Comparison of ENCODE assay signal across 16 cellular contexts in the genomic region with DNA sequence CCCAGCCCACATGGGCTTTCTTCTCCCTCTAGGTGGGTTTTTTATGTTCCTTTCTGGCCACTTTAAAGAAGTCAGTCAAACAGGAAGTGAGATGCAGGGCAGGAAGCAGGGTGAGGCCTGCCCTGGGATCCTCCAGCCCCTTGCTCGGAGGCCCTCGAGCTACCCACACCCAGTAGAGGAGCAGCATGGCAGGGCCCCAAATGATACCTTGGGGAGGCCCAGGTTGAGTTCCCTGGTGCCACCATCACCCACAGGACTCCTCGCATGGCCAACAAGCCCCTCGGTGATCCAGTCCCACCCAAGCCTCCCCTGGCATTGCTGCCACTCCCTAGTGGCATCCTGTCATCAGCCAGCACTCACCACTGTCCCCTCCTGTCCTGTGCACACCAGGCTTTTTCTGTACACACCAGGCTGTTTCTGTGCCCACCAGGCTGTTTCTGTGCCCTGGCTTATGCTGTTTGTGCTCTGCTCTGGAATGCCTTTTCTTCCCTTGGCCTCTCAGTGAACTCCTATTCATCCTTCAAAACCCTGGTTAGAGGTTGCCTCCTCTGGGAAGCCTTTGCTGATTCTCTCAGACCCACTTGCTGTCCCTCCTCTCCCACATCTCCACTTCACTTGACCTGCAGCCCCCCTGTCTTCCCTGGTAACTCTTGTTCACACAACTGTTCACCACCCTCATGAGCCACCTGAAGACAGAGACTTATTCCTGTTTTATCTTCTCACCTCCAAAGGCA. TPM values are rescaled to one million over a fixed set of nuclear protein-coding genes. Genes with fewer than 3 reads are reported as not detected.
A peak's percentile ranks its signal among the peaks of the same experiment; 100 is the strongest.
DNase-seq lines count a peak whose midpoint lies in the region; ATAC-seq and TF ChIP-seq lines count a peak whose summit lies in the region.
"Had no signal": no experiment of that assay in that cellular context is flagged by ENCODE, and none has a peak within 500 bp of the region (broad histone marks: within the 10 kb centered on the region; RNA-seq: fewer than 3 reads in every experiment).

No MANE protein-coding gene starts in this region.

- H3K36me3 ChIP-seq in mucosa of descending colon (ENCODE audit: low read depth): no peaks in the 10 kb centered on the region
- H3K36me3 ChIP-seq: HAP-1, MG63, pancreas had no signal

- CTCF ChIA-PET in activated naive CD4-positive, alpha-beta T cell treated with anti-CD3 and anti-CD28 coated beads, Interleukin-2, amount 10 ng/mL, durations not matched to agents 7 days and 5 days (lab: Charles Lee): interaction anchor here (4.1 kb wide), 1 partner anchor 28 kb away, joined by 12 read pairs; no protein-coding TSS in a partner anchor

- intact Hi-C loops in mucosa of descending colon (cut with DNase I, micrococcal nuclease): no loop called here

- H3K27me3 Mint-ChIP-seq in activated naive CD4-positive, alpha-beta T cell treated with anti-CD3 and anti-CD28 coated beads, Interleukin-2, amount 10 ng/mL, durations not matched to agents 7 days and 5 days: peaks cover 32% of the 10 kb centered on the region
- peaks cover 3% of the 10 kb centered on the region for H3K27me3 Mint-ChIP-seq in activated naive CD8-positive, alpha-beta T cell treated with anti-CD3 and anti-CD28 coated beads, Interleukin-2, amount 10 ng/mL, durations not matched to agents 7 days and 5 days
- H3K27me3 Mint-ChIP-seq in stimulated activated naive CD8-positive, alpha-beta T cell treated with anti-CD3 and anti-CD28 coated beads, Interleukin-15, amount 100 ng/mL, for 72 hours: no peaks in the 10 kb centered on the region

- TF ChIP-seq CTCF in NB4 (IDR thresholded peaks at IDR 0.05; ENCODE audit: low read depth, low read length) (no peak), mucosa of descending colon (IDR thresholded peaks at IDR 0.05) (no peak)

- DNase-seq in activated naive CD4-positive, alpha-beta T cell treated with anti-CD3 and anti-CD28 coated beads, Interleukin-2, amount 10 ng/mL, durations not matched to agents 7 days and 5 days: peak; percentile 44
- no peak for DNase-seq in activated naive CD4-positive, alpha-beta T cell treated with anti-CD3 and anti-CD28 coated beads, Interleukin-2, amount 50 U/mL, for 16 hours
- DNase-seq in NB4 (ENCODE audit: low read depth): peak; percentile 49
- peak; percentile 58 for DNase-seq in activated naive CD8-positive, alpha-beta T cell treated with anti-CD3 and anti-CD28 coated beads, Interleukin-2, amount 10 ng/mL, durations not matched to agents 7 days and 5 days
- peak in 1 of 2 donors; percentile 29 for DNase-seq in stimulated activated naive CD8-positive, alpha-beta T cell treated with anti-CD3 and anti-CD28 coated beads, Interleukin-15, amount 100 ng/mL, for 72 hours
- DNase-seq in mucosa of descending colon: no peak
- DNase-seq in NCI-H146 treated with DMSO at 0.1 percent for 48 hours (lab: John Stamatoyannopoulos, UW; ENCODE audit: unreplicated experiment): no peak
- DNase-seq in ACHN: no peak
- DNase-seq: activated CD8-positive, alpha-beta memory T cell treated with anti-CD3 and anti-CD28 coated beads, Interleukin-2, amount 50 U/mL, for 4 hours; kidney glomerular epithelial cell; MG63; pancreas; SIG-M5 had no signal

- H3K9me3 Mint-ChIP-seq in activated naive CD4-positive, alpha-beta T cell treated with anti-CD3 and anti-CD28 coated beads, Interleukin-2, amount 10 ng/mL, durations not matched to agents 7 days and 5 days: no peaks in the 10 kb centered on the region
- no peaks in the 10 kb centered on the region for H3K9me3 Mint-ChIP-seq in activated naive CD8-positive, alpha-beta T cell treated with anti-CD3 and anti-CD28 coated beads, Interleukin-2, amount 10 ng/mL, durations not matched to agents 7 days and 5 days
- H3K9me3 Mint-ChIP-seq in stimulated activated naive CD8-positive, alpha-beta T cell treated with anti-CD3 and anti-CD28 coated beads, Interleukin-15, amount 100 ng/mL, for 72 hours: no peaks in the 10 kb centered on the region

- no peaks in the 10 kb centered on the region for H3K36me3 Mint-ChIP-seq in activated naive CD4-positive, alpha-beta T cell treated with anti-CD3 and anti-CD28 coated beads, Interleukin-2, amount 10 ng/mL, durations not matched to agents 7 days and 5 days
- peaks cover 1% of the 10 kb centered on the region for H3K36me3 Mint-ChIP-seq in activated naive CD8-positive, alpha-beta T cell treated with anti-CD3 and anti-CD28 coated beads, Interleukin-2, amount 10 ng/mL, durations not matched to agents 7 days and 5 days

- POLR2A ChIA-PET in activated naive CD8-positive, alpha-beta T cell treated with anti-CD3 and anti-CD28 coated beads, Interleukin-2, amount 10 ng/mL, durations not matched to agents 7 days and 5 days (lab: Charles Lee): interaction anchor here (3.1 kb wide), 1 partner anchor 10 kb away, joined by 9 read pairs; no protein-coding TSS in a partner anchor

- TF ChIP-seq POLR2A in NB4 (IDR thresholded peaks at IDR 0.05; ENCODE audit: extremely low read depth, insufficient read length): no peak

- H3K4me1 Mint-ChIP-seq in activated naive CD4-positive, alpha-beta T cell treated with anti-CD3 and anti-CD28 coated beads, Interleukin-2, amount 10 ng/mL, durations not matched to agents 7 days and 5 days: peaks cover 38% of the 10 kb centered on the region
- H3K4me1 Mint-ChIP-seq in activated naive CD8-positive, alpha-beta T cell treated with anti-CD3 and anti-CD28 coated beads, Interleukin-2, amount 10 ng/mL, durations not matched to agents 7 days and 5 days: peaks cover 34% of the 10 kb centered on the region
- H3K4me1 Mint-ChIP-seq in stimulated activated naive CD8-positive, alpha-beta T cell treated with anti-CD3 and anti-CD28 coated beads, Interleukin-15, amount 100 ng/mL, for 72 hours: peaks cover 44% of the 10 kb centered on the region

- H3K4me3 ChIP-seq in NB4 (ENCODE audit: low read depth, low read length) (no peak overlapping the region), mucosa of descending colon (no peak overlapping the region)
- H3K4me3 ChIP-seq: HAP-1, MG63, pancreas had no signal

- no peaks in the 10 kb centered on the region for H3K9me3 ChIP-seq in mucosa of descending colon
- H3K9me3 ChIP-seq: HAP-1, MG63, pancreas had no signal

- H3K4me3 Mint-ChIP-seq in activated naive CD4-positive, alpha-beta T cell treated with anti-CD3 and anti-CD28 coated beads, Interleukin-2, amount 10 ng/mL, durations not matched to agents 7 days and 5 days: no peak overlapping the region
- peak overlapping the region; percentile 74 for H3K4me3 Mint-ChIP-seq in activated naive CD8-positive, alpha-beta T cell treated with anti-CD3 and anti-CD28 coated beads, Interleukin-2, amount 10 ng/mL, durations not matched to agents 7 days and 5 days
- no peak overlapping the region for H3K4me3 Mint-ChIP-seq in stimulated activated naive CD8-positive, alpha-beta T cell treated with anti-CD3 and anti-CD28 coated beads, Interleukin-15, amount 100 ng/mL, for 72 hours

- no peaks in the 10 kb centered on the region for H3K4me1 ChIP-seq in mucosa of descending colon (ENCODE audit: low read depth)
- H3K4me1 ChIP-seq: HAP-1, pancreas had no signal

- peak; percentile 88 for ATAC-seq in activated naive CD8-positive, alpha-beta T cell treated with anti-CD3 and anti-CD28 coated beads, Interleukin-2, amount 10 ng/mL, durations not matched to agents 7 days and 5 days (ENCODE audit: low read depth)
- ATAC-seq in stimulated activated naive CD8-positive, alpha-beta T cell treated with anti-CD3 and anti-CD28 coated beads, Interleukin-15, amount 100 ng/mL, for 72 hours: peak; percentile 80
- no peak for ATAC-seq in mucosa of descending colon
- ATAC-seq: pancreas had no signal

- H3K27ac Mint-ChIP-seq in activated naive CD4-positive, alpha-beta T cell treated with anti-CD3 and anti-CD28 coated beads, Interleukin-2, amount 10 ng/mL, durations not matched to agents 7 days and 5 days: peak overlapping the region; percentile 78
- H3K27ac Mint-ChIP-seq in activated naive CD8-positive, alpha-beta T cell treated with anti-CD3 and anti-CD28 coated beads, Interleukin-2, amount 10 ng/mL, durations not matched to agents 7 days and 5 days: peak overlapping the region; percentile 88
- H3K27ac Mint-ChIP-seq in stimulated activated naive CD8-positive, alpha-beta T cell treated with anti-CD3 and anti-CD28 coated beads, Interleukin-15, amount 100 ng/mL, for 72 hours: peak overlapping the region; percentile 88 to 93

- in situ Hi-C loops in ACHN (cut with HindIII; ENCODE audit: low pct_ligation_motif_present, low pct_unique_long_range_greater_than_20kb, low sequenced_read_pairs): no loop called here

RNA-seq across cellular contexts. Expression of gene PTGDR2, which starts 3.1 kb away (rescaled TPM):
- 1 to 10 TPM; 2.5 to 2.9 TPM for total RNA-seq in activated naive CD8-positive, alpha-beta T cell treated with anti-CD3 and anti-CD28 coated beads, Interleukin-2, amount 10 ng/mL, durations not matched to agents 7 days and 5 days
- total RNA-seq in mucosa of descending colon: 1 to 10 TPM; 1.8 to 3.4 (median 2.6) TPM

RNA-seq across cellular contexts. Expression of gene ZP1, which starts 8.4 kb away (rescaled TPM):
- under 1 TPM; 0.44 to 0.60 TPM for total RNA-seq in activated naive CD8-positive, alpha-beta T cell treated with anti-CD3 and anti-CD28 coated beads, Interleukin-2, amount 10 ng/mL, durations not matched to agents 7 days and 5 days
- total RNA-seq in mucosa of descending colon: under 1 TPM in 2 of 3 donors, not detected in 1; 0.23 to 0.41 TPM
- total RNA-seq: mononuclear cell, pancreas, temporal lobe had no signal

RNA-seq across cellular contexts. Expression of gene CCDC86, which starts 17.0 kb away (rescaled TPM):
- 10 to 100 TPM; 16.9 to 17.1 TPM for total RNA-seq in activated naive CD8-positive, alpha-beta T cell treated with anti-CD3 and anti-CD28 coated beads, Interleukin-2, amount 10 ng/mL, durations not matched to agents 7 days and 5 days
- total RNA-seq in mucosa of descending colon: 10 to 100 TPM in 2 of 3 donors, 1 to 10 TPM in 1; 8.8 to 14.9 (median 14.7) TPM

RNA-seq across cellular contexts. Expression of gene PRPF19, which starts 47.5 kb away (rescaled TPM):
- 100 to 1,000 TPM in 1 of 2 experiments, 10 to 100 TPM in 1; 97.7 to 103 TPM for total RNA-seq in activated naive CD8-positive, alpha-beta T cell treated with anti-CD3 and anti-CD28 coated beads, Interleukin-2, amount 10 ng/mL, durations not matched to agents 7 days and 5 days
- total RNA-seq in mucosa of descending colon: 10 to 100 TPM; 61.1 to 74.1 (median 64.6) TPM

RNA-seq across cellular contexts. Expression of gene TMEM109, which starts 55.1 kb away (rescaled TPM):
- 100 to 1,000 TPM in 1 of 2 experiments, 10 to 100 TPM in 1; 97.8 to 102 TPM for total RNA-seq in activated naive CD8-positive, alpha-beta T cell treated with anti-CD3 and anti-CD28 coated beads, Interleukin-2, amount 10 ng/mL, durations not matched to agents 7 days and 5 days
- 10 to 100 TPM; 35.8 to 95.2 (median 46.6) TPM for total RNA-seq in mucosa of descending colon

Comparison
In these comparisons a context has a peak if more than half of its experiments do, and no peak if none do; other contexts are left out.
1. DNase-seq: peak in activated naive CD4-positive, alpha-beta T cell treated with anti-CD3 and anti-CD28 coated beads, Interleukin-2, amount 10 ng/mL, durations not matched to agents 7 days and 5 days (single experiment), NB4 (single experiment) and activated naive CD8-positive, alpha-beta T cell treated with anti-CD3 and anti-CD28 coated beads, Interleukin-2, amount 10 ng/mL, durations not matched to agents 7 days and 5 days (single experiment); none in activated naive CD4-positive, alpha-beta T cell treated with anti-CD3 and anti-CD28 coated beads, Interleukin-2, amount 50 U/mL, for 16 hours (single experiment), mucosa of descending colon (0 of 3), NCI-H146 treated with DMSO at 0.1 percent for 48 hours (single experiment) and ACHN (single experiment).
2. Peak in every context shown above with its lines, with median percentiles within 50 percentile points of each other: H3K27ac Mint-ChIP-seq.